Comparison of ENCODE assay signal across 13 cellular contexts in the genomic region with DNA sequence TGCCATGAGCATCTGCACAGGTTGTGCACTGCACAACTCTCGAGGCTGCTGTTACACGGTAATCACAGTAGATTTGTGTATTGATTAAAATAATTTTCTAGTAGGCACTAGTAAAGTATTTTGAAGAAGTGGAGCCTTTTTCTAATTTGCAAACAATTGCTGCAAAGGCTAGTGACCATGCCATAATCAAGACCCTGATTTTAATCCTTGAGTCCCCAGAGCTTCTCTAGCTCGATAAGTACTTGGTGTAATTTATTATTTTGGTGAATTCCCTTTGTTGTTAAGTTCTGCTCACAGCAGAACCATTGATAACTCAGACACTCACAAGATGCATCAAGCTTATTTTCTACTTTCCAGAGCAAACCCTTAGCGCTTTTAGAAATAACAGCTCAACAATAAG. TPM values are rescaled to one million over a fixed set of nuclear protein-coding genes. Genes with fewer than 3 reads are reported as not detected.
DNase-seq lines count a peak whose midpoint lies in the region; ATAC-seq and TF ChIP-seq lines count a peak whose summit lies in the region.
"Had no signal": no experiment of that assay in that cellular context is flagged by ENCODE, and none has a peak within 500 bp of the region (broad histone marks: within the 10 kb centered on the region; RNA-seq: fewer than 3 reads in every experiment).

No MANE protein-coding gene starts in this region.

- peaks cover 2% of the 10 kb centered on the region for H3K4me1 Mint-ChIP-seq in glutamatergic neuron (ENCODE audit: low read depth, unreplicated experiment)
- H3K4me1 Mint-ChIP-seq: CD4-positive, alpha-beta memory T cell had no signal

- H3K4me3 Mint-ChIP-seq in glutamatergic neuron (ENCODE audit: unreplicated experiment): no peak overlapping the region
- H3K4me3 Mint-ChIP-seq: CD4-positive, alpha-beta memory T cell had no signal

- peak overlapping the region; percentile 26 for H3K27ac Mint-ChIP-seq in glutamatergic neuron (ENCODE audit: unreplicated experiment)
- H3K27ac Mint-ChIP-seq: CD4-positive, alpha-beta memory T cell had no signal

- H3K27ac ChIP-seq in PC-3 (ENCODE audit: low read length) (no peak overlapping the region), PC-9 (peak overlapping the region; percentile 82; the same call in 1 of the 2 replicates), subcutaneous abdominal adipose tissue (ENCODE audit: low read depth, low read length) (peak overlapping the region; percentile 74)
- H3K27ac ChIP-seq: A549, C4-2B had no signal

- POLR2A ChIA-PET in PC-3 (lab: Charles Lee; ENCODE audit: unreplicated experiment): no interaction called here
- POLR2A ChIA-PET in PC-9 (lab: Charles Lee; ENCODE audit: unreplicated experiment): no interaction called here

- no peak for DNase-seq in PC-3
- no peak for DNase-seq in PC-9
- DNase-seq in glutamatergic neuron: no peak
- no peak for DNase-seq in ureter (ENCODE audit: low spot score)
- DNase-seq in hippocampal formation (lab: John Stamatoyannopoulos, UW): no peak
- DNase-seq: BE2C; CD4-positive, alpha-beta memory T cell; DMS79 had no signal

- no peak for ATAC-seq in PC-3
- ATAC-seq in SK-N-SH treated with all-trans-retinoic acid at 6 μM for 48 hours: no peak
- ATAC-seq: A549, GM12878 had no signal

- H3K27me3 ChIP-seq in PC-3 (ENCODE audit: low read length) (no peaks in the 10 kb centered on the region), PC-9 (ENCODE audit: insufficient read depth, low read depth) (no peaks in the 10 kb centered on the region), subcutaneous abdominal adipose tissue (ENCODE audit: control insufficient read depth in 5 of 5, insufficient read depth in 4 of 5, low read length in 5 of 5) (no peaks in the 10 kb centered on the region)
- H3K27me3 ChIP-seq: BE2C had no signal

- H3K27me3 Mint-ChIP-seq in glutamatergic neuron (ENCODE audit: unreplicated experiment): peaks cover 2% of the 10 kb centered on the region

- H3K36me3 ChIP-seq in PC-3 (ENCODE audit: low read depth, low read length): no peaks in the 10 kb centered on the region
- H3K36me3 ChIP-seq in PC-9 (ENCODE audit: low read depth): no peaks in the 10 kb centered on the region
- no peaks in the 10 kb centered on the region for H3K36me3 ChIP-seq in subcutaneous abdominal adipose tissue (ENCODE audit: control insufficient read depth in 5 of 5, insufficient read depth in 5 of 5, low read length in 5 of 5)
- H3K36me3 ChIP-seq: BE2C had no signal

- H4K20me1 ChIP-seq in PC-3 (ENCODE audit: low read length) (no peaks in the 10 kb centered on the region), PC-9 (ENCODE audit: insufficient read depth) (no peaks in the 10 kb centered on the region)

- no peak overlapping the region for H3K4me3 ChIP-seq in PC-3 (ENCODE audit: low read length)
- H3K4me3 ChIP-seq in PC-9: no peak overlapping the region
- no peak overlapping the region for H3K4me3 ChIP-seq in subcutaneous abdominal adipose tissue (ENCODE audit: low read depth in 1 of 5, low read length in 5 of 5)
- H3K4me3 ChIP-seq: A549, GM12878 had no signal

- no peaks in the 10 kb centered on the region for H3K9me3 ChIP-seq in PC-3 (ENCODE audit: low read length)
- no peaks in the 10 kb centered on the region for H3K9me3 ChIP-seq in PC-9 (ENCODE audit: insufficient read depth, low read depth)
- no peaks in the 10 kb centered on the region for H3K9me3 ChIP-seq in subcutaneous abdominal adipose tissue (ENCODE audit: control insufficient read depth in 5 of 5, low read length in 5 of 5)
- H3K9me3 ChIP-seq: A549, BE2C had no signal

- peaks cover 1% of the 10 kb centered on the region for H3K9me3 Mint-ChIP-seq in glutamatergic neuron (ENCODE audit: unreplicated experiment)
- H3K9me3 Mint-ChIP-seq: CD4-positive, alpha-beta memory T cell had no signal

- CTCF ChIA-PET in PC-3 (lab: Charles Lee): interaction anchor here (0.7 kb wide), 1 partner anchor 585 kb away, joined by 3 read pairs; no protein-coding TSS in a partner anchor
- CTCF ChIA-PET in PC-9 (lab: Charles Lee): interaction anchor here (0.7 to 2.0 kb wide), 3 partner anchors 19 to 158 kb away, joined by 6 to 8 read pairs (median 7); no protein-coding TSS in a partner anchor

- intact Hi-C loops in PC-3 (cut with micrococcal nuclease): no loop called here
- intact Hi-C loops in PC-9 (cut with micrococcal nuclease; ENCODE audit: unreplicated experiment): no loop called here

- H3K9ac ChIP-seq in PC-3 (ENCODE audit: low read length): no peak overlapping the region
- no peak overlapping the region for H3K9ac ChIP-seq in subcutaneous abdominal adipose tissue (ENCODE audit: low read length in 5 of 5)

- BruUV-seq in PC-3 (replicated peaks; lab: Mats Ljungman, UMichigan) (no TSS peak), PC-9 (replicated peaks; lab: Mats Ljungman, UMichigan) (no TSS peak)

- peaks cover 6% of the 10 kb centered on the region for H3K36me3 Mint-ChIP-seq in glutamatergic neuron (ENCODE audit: unreplicated experiment)
- H3K36me3 Mint-ChIP-seq: CD4-positive, alpha-beta memory T cell had no signal

- no peaks in the 10 kb centered on the region for H3K9me2 ChIP-seq in PC-3 (replicated peaks; ENCODE audit: low read length)
- H3K9me2 ChIP-seq in PC-9 (ENCODE audit: insufficient read depth): no peaks in the 10 kb centered on the region

- H3F3A ChIP-seq in PC-3 (ENCODE audit: low read length, unreplicated experiment) (no peaks in the 10 kb centered on the region), PC-9 (ENCODE audit: insufficient read depth, low read depth) (peaks cover 20% of the 10 kb centered on the region)

- H3K79me2 ChIP-seq in PC-3 (ENCODE audit: low read length) (no peaks in the 10 kb centered on the region), PC-9 (ENCODE audit: low read depth) (no peaks in the 10 kb centered on the region)

- H3K4me2 ChIP-seq in PC-3 (ENCODE audit: low read length) (peak overlapping the region; percentile 27; the same call in 1 of the 2 replicates), PC-9 (peak overlapping the region; percentile 64)
- H3K4me2 ChIP-seq: A549 had no signal

- H3K4me1 ChIP-seq in PC-3 (ENCODE audit: insufficient read depth, low read length) (peaks cover 18% of the 10 kb centered on the region), PC-9 (replicated peaks; ENCODE audit: insufficient read depth) (peaks cover 33% of the 10 kb centered on the region), subcutaneous abdominal adipose tissue (ENCODE audit: control insufficient read depth in 5 of 5, insufficient read depth in 5 of 5, low read length in 5 of 5) (peaks cover 16 to 74% (median 60%) of the 10 kb centered on the region in 5 donors)
- H3K4me1 ChIP-seq: A549, BE2C had no signal

- no peak for TF ChIP-seq CTCF in PC-3 (conservative IDR thresholded peaks at IDR 0.05; ENCODE audit: low read depth, low read length)
- TF ChIP-seq CTCF in PC-9 (conservative IDR thresholded peaks at IDR 0.05): no peak
- no peak for TF ChIP-seq CTCF in glutamatergic neuron (IDR thresholded peaks at IDR 0.05; ENCODE audit: partially characterized antibody, unreplicated experiment)

- H2AFZ ChIP-seq in PC-3 (ENCODE audit: low read length) (no peak overlapping the region), PC-9 (no peak overlapping the region)

TF ChIP-seq in SK-N-SH treated with all-trans-retinoic acid at 6 μM for 48 hours, 23 proteins besides CTCF, POLR2A, EP300 and RAD21:
- TF ChIP-seq BACH2 (CRISPR knock-in tag; IDR thresholded peaks at IDR 0.05; ENCODE audit: borderline replicate concordance) (no peak), SNAI2 (CRISPR knock-in tag; IDR thresholded peaks at IDR 0.05) (no peak), TOX (CRISPR knock-in tag; IDR thresholded peaks at IDR 0.05; ENCODE audit: borderline replicate concordance) (no peak), CSDC2 (CRISPR knock-in tag; IDR thresholded peaks at IDR 0.05) (no peak), RARB (CRISPR knock-in tag; IDR thresholded peaks at IDR 0.05) (no peak), GLIS3 (CRISPR knock-in tag; IDR thresholded peaks at IDR 0.05) (no peak), ZNF8 (CRISPR knock-in tag; IDR thresholded peaks at IDR 0.05) (no peak), ZNF70 (CRISPR knock-in tag; IDR thresholded peaks at IDR 0.05) (no peak), CREB5 (CRISPR knock-in tag; IDR thresholded peaks at IDR 0.05; ENCODE audit: low read depth) (no peak), ESRRG (CRISPR knock-in tag; IDR thresholded peaks at IDR 0.05) (no peak), ZFP3 (CRISPR knock-in tag; IDR thresholded peaks at IDR 0.05) (no peak)
- TF ChIP-seq, protein P1, sequence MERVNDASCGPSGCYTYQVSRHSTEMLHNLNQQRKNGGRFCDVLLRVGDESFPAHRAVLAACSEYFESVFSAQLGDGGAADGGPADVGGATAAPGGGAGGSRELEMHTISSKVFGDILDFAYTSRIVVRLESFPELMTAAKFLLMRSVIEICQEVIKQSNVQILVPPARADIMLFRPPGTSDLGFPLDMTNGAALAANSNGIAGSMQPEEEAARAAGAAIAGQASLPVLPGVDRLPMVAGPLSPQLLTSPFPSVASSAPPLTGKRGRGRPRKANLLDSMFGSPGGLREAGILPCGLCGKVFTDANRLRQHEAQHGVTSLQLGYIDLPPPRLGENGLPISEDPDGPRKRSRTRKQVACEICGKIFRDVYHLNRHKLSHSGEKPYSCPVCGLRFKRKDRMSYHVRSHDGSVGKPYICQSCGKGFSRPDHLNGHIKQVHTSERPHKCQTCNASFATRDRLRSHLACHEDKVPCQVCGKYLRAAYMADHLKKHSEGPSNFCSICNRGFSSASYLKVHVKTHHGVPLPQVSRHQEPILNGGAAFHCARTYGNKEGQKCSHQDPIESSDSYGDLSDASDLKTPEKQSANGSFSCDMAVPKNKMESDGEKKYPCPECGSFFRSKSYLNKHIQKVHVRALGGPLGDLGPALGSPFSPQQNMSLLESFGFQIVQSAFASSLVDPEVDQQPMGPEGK (CRISPR knock-in tag; IDR thresholded peaks at IDR 0.05; ENCODE audit: borderline replicate concordance): no peak

RNA-seq across cellular contexts. Expression of gene FBLN2, which starts 33.9 kb away (rescaled TPM):
- total RNA-seq in PC-3 (2014; rRNA removed) (0.11 and 2.1 TPM in 2 replicates), PC-9 (2021) (0.57 and 1.8 TPM in 2 replicates), glutamatergic neuron (ENCODE audit: unreplicated experiment) (2.1 TPM), ureter (42.7 TPM)
- total RNA-seq: CD4-positive, alpha-beta memory T cell had no signal

RNA-seq across cellular contexts. Expression of gene HDAC11, which starts 34.9 kb away (rescaled TPM):
- total RNA-seq in PC-3 (2014; rRNA removed) (21.8 and 24.2 TPM in 2 replicates), PC-9 (2021) (18.4 and 24.3 TPM in 2 replicates), glutamatergic neuron (ENCODE audit: unreplicated experiment) (19.8 TPM), ureter (17.4 TPM)

Comparison
In these comparisons a context has a peak if more than half of its experiments do, and no peak if none do; other contexts are left out.
1. RNA of gene FBLN2, which starts 33.9 kb away (total RNA-seq): 42.7 TPM in ureter (single experiment); 2.1 TPM in glutamatergic neuron (single experiment), 0.57 to 1.8 TPM in PC-9 and 0.11 to 2.1 TPM in PC-3; every median in the first group is over 10 times any median in the second.